9 cellular contexts compared by ENCODE assay signal in the genomic region with DNA sequence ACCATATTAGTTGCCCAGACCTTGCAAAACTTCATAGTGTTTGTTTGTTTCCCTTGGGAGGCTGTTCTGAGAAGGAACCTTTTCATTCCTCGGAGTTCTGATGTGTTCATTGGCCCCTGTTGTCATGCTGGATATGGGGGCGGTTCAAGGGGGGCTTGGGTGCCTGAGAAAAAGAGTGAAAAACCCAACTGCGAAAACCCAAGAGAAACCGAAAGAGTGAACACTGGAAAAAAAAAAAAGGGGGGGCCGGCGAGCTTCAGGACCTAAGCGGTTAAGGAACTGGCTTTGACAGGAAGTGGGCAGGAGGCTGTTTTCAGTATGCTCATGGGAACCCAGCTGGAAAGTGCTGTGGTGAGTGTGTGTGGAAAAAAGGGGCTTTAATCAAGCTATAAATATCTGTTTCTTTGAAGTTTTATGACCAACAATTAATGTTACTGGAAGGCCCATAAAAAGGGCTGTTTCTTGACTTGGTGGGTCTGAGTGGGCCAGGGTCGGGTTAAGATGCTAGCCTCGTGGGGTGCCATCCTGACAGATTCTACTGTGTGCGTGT.
DNase-seq lines count a peak whose midpoint lies in the region; ATAC-seq and TF ChIP-seq lines count a peak whose summit lies in the region.
"Had no signal": no experiment of that assay in that cellular context is flagged by ENCODE, and none has a peak within 500 bp of the region (broad histone marks: within the 10 kb centered on the region; RNA-seq: fewer than 3 reads in every experiment).

No MANE protein-coding gene starts in this region.

- CTCF ChIA-PET in activated CD8-positive, alpha-beta T cell treated with anti-CD3 and anti-CD28 coated beads for 36 hours (lab: Charles Lee), result no interaction called here

- peak overlapping the region in 1 of 10 donors; percentile 64 for H3K27ac ChIP-seq in heart right ventricle
- no peak overlapping the region for H3K27ac ChIP-seq in WERI-Rb-1
- no peak overlapping the region for H3K27ac ChIP-seq in esophagus muscularis mucosa (replicated peaks in 1 of 4)

- TF ChIP-seq CTCF in heart right ventricle (IDR thresholded peaks at IDR 0.05) (no peak), WERI-Rb-1 (IDR thresholded peaks at IDR 0.05; ENCODE audit: low read depth, low read length) (no peak), esophagus muscularis mucosa (IDR thresholded peaks at IDR 0.05) (no peak)
- TF ChIP-seq CTCF in activated CD8-positive, alpha-beta T cell treated with anti-CD3 and anti-CD28 coated beads for 36 hours (IDR thresholded peaks at IDR 0.05), result no peak

- H3K9me3 ChIP-seq in heart right ventricle (no peaks in the 10 kb centered on the region), WERI-Rb-1 (ENCODE audit: severe bottlenecking) (no peaks in the 10 kb centered on the region), esophagus muscularis mucosa (no peaks in the 10 kb centered on the region)

- H3K9me3 Mint-ChIP-seq in activated CD8-positive, alpha-beta T cell treated with anti-CD3 and anti-CD28 coated beads for 36 hours, result peaks cover 6% of the 10 kb centered on the region

- ATAC-seq in heart right ventricle, result peak in 7 of 8 donors; percentile 52 to 85 (median 75)
- ATAC-seq in Right ventricle myocardium inferior, result no peak
- ATAC-seq in activated CD8-positive, alpha-beta T cell treated with anti-CD3 and anti-CD28 coated beads for 36 hours, result peak; percentile 79
- no peak for ATAC-seq in GM18873 (IDR thresholded peaks at IDR 0.05; ENCODE audit: low FRiP score, unreplicated experiment)

- TF ChIP-seq EP300 in esophagus muscularis mucosa (IDR thresholded peaks at IDR 0.05), result no peak

- POLR2A ChIA-PET in activated CD8-positive, alpha-beta T cell treated with anti-CD3 and anti-CD28 coated beads for 36 hours (lab: Charles Lee), result interaction anchor here (1.2 to 1.9 kb wide), 3 partner anchors 14 to 311 kb away, joined by 4 to 10 read pairs (median 5); no protein-coding TSS in a partner anchor

- WGBS in heart right ventricle, 2 donors, result 59 to 65% methylated on average over 10 of the region's 10 CpGs
- 50% methylated on average over 10 of the region's 10 CpGs for WGBS in esophagus muscularis mucosa

- H3K27ac Mint-ChIP-seq in activated CD8-positive, alpha-beta T cell treated with anti-CD3 and anti-CD28 coated beads for 36 hours, result peak overlapping the region; percentile 89

- intact Hi-C loops in heart right ventricle (cut with DNase I) (no loop called here), Right ventricle myocardium inferior (cut with DNase I) (no loop called here), posterior cingulate gyrus (cut with DNase I) (no loop called here), esophagus muscularis mucosa (cut with DNase I) (no loop called here)
- intact Hi-C loops in activated CD8-positive, alpha-beta T cell treated with anti-CD3 and anti-CD28 coated beads for 36 hours (cut with micrococcal nuclease), result loop anchor here (2.0 to 10.0 kb wide), 2 partner anchors 179 to 515 kb away; partner anchors contain the start of gene MAF

- H3K27me3 Mint-ChIP-seq in activated CD8-positive, alpha-beta T cell treated with anti-CD3 and anti-CD28 coated beads for 36 hours, result peaks cover 8% of the 10 kb centered on the region

- H3K4me3 Mint-ChIP-seq in activated CD8-positive, alpha-beta T cell treated with anti-CD3 and anti-CD28 coated beads for 36 hours, result peak overlapping the region; percentile 49

- peaks cover 0 to 49% (median 0%) of the 10 kb centered on the region in 9 donors for H3K4me1 ChIP-seq in heart right ventricle
- peaks cover 0 to 4% (median 0%) of the 10 kb centered on the region in 4 donors for H3K4me1 ChIP-seq in esophagus muscularis mucosa

- TF ChIP-seq POLR2A in esophagus muscularis mucosa (IDR thresholded peaks at IDR 0.05; ENCODE audit: low read depth), result no peak

- DNase-seq in heart right ventricle, result peak in 1 of 2 donors; percentile 21
- DNase-seq in Right ventricle myocardium inferior (ENCODE audit: missing footprints), result no peak
- peak; percentile 89 for DNase-seq in activated CD8-positive, alpha-beta T cell treated with anti-CD3 and anti-CD28 coated beads for 36 hours
- peak; percentile 18 for DNase-seq in mucosa of gallbladder (ENCODE audit: low spot score)
- no peak for DNase-seq in posterior cingulate gyrus
- no peak for DNase-seq in WERI-Rb-1
- no peak for DNase-seq in esophagus muscularis mucosa (ENCODE audit: extremely low spot score)
- DNase-seq: NCI-H526 had no signal

- peaks cover 53% of the 10 kb centered on the region for H3K4me1 Mint-ChIP-seq in activated CD8-positive, alpha-beta T cell treated with anti-CD3 and anti-CD28 coated beads for 36 hours (ENCODE audit: low read depth)

- H3K36me3 ChIP-seq in heart right ventricle (no peaks in the 10 kb centered on the region), WERI-Rb-1 (no peaks in the 10 kb centered on the region), esophagus muscularis mucosa (no peaks in the 10 kb centered on the region)

- H3K4me3 ChIP-seq in heart right ventricle (peak overlapping the region in 4 of 10 donors; percentile 13 to 28 (median 25)), WERI-Rb-1 (ENCODE audit: low read depth, low read length) (no peak overlapping the region), esophagus muscularis mucosa (peak overlapping the region in 2 of 4 donors; percentile 15 to 22)

- no peaks in the 10 kb centered on the region for H3K27me3 ChIP-seq in heart right ventricle
- H3K27me3 ChIP-seq in WERI-Rb-1 (ENCODE audit: insufficient read depth, low read depth, severe bottlenecking), result no peaks in the 10 kb centered on the region
- H3K27me3 ChIP-seq in esophagus muscularis mucosa, result no peaks in the 10 kb centered on the region

- H3K36me3 Mint-ChIP-seq in activated CD8-positive, alpha-beta T cell treated with anti-CD3 and anti-CD28 coated beads for 36 hours (ENCODE audit: low read depth), result peaks cover 11% of the 10 kb centered on the region

Comparison
In these comparisons a context has a peak if more than half of its experiments do, and no peak if none do; other contexts are left out.
1. ATAC-seq: peak in heart right ventricle (7 of 8) and activated CD8-positive, alpha-beta T cell treated with anti-CD3 and anti-CD28 coated beads for 36 hours (single experiment); none in Right ventricle myocardium inferior (single experiment) and GM18873 (single experiment).
2. DNase-seq: peak in activated CD8-positive, alpha-beta T cell treated with anti-CD3 and anti-CD28 coated beads for 36 hours (single experiment) and mucosa of gallbladder (single experiment); none in Right ventricle myocardium inferior (single experiment), posterior cingulate gyrus (0 of 10), WERI-Rb-1 (single experiment) and esophagus muscularis mucosa (single experiment).